ENCODE assay signal across 8 cellular contexts in genomic region chr20:32110173-32110704, GRCh38. TPM values are rescaled to one million over a fixed set of nuclear protein-coding genes. Genes with fewer than 3 reads are reported as not detected.
A peak's percentile ranks its signal among the peaks of the same experiment; 100 is the strongest.
DNase-seq lines count a peak whose midpoint lies in the region; ATAC-seq and TF ChIP-seq lines count a peak whose summit lies in the region.

No MANE protein-coding gene starts in this region.

- ATAC-seq in HG02798 (IDR thresholded peaks at IDR 0.05; ENCODE audit: poor library complexity, unreplicated experiment) (no peak), GM19395 (IDR thresholded peaks at IDR 0.05; ENCODE audit: unreplicated experiment) (no peak)

- H3K27ac Mint-ChIP-seq in activated CD4-positive, alpha-beta T cell treated with anti-CD3 and anti-CD28 coated beads, Interleukin-2, amount 10 ng/mL, durations not matched to agents 24 days and 14 days: peak overlapping the region; percentile 100

- no peaks in the 10 kb centered on the region for H3K9me3 Mint-ChIP-seq in activated CD4-positive, alpha-beta T cell treated with anti-CD3 and anti-CD28 coated beads, Interleukin-2, amount 10 ng/mL, durations not matched to agents 24 days and 14 days

- no peak for DNase-seq in activated CD4-positive, alpha-beta T cell treated with anti-CD3 and anti-CD28 coated beads, Interleukin-2, amount 10 ng/mL, durations not matched to agents 24 days and 14 days
- DNase-seq in activated CD4-positive, alpha-beta T cell treated with anti-CD3 and anti-CD28 coated beads for 48 hours: no peak
- DNase-seq in SJCRH30 (no peak), fibroblast of mammary gland (ENCODE audit: low read depth) (no peak), skeletal muscle cell (ENCODE audit: low read depth) (no peak), hippocampal formation (lab: John Stamatoyannopoulos, UW) (no peak)

- peaks cover 3% of the 10 kb centered on the region for H3K27me3 Mint-ChIP-seq in activated CD4-positive, alpha-beta T cell treated with anti-CD3 and anti-CD28 coated beads, Interleukin-2, amount 10 ng/mL, durations not matched to agents 24 days and 14 days

- 0 out of 2 replicates have a peak, but pooled peaks cover 4% of the 10 kb centered on the region for H3K36me3 ChIP-seq in SJCRH30

- intact Hi-C loops in activated CD4-positive, alpha-beta T cell treated with anti-CD3 and anti-CD28 coated beads, Interleukin-2, amount 10 ng/mL, durations not matched to agents 24 days and 14 days (cut with micrococcal nuclease): no loop called here

- no peaks in the 10 kb centered on the region for H3K9me3 ChIP-seq in SJCRH30 (replicated peaks)

- peaks cover 3% of the 10 kb centered on the region; the same call in 1 of the 2 replicates for H3K4me1 ChIP-seq in SJCRH30

- peaks cover 19% of the 10 kb centered on the region for H3K36me3 Mint-ChIP-seq in activated CD4-positive, alpha-beta T cell treated with anti-CD3 and anti-CD28 coated beads, Interleukin-2, amount 10 ng/mL, durations not matched to agents 24 days and 14 days (ENCODE audit: low read depth)

- H3K27ac ChIP-seq in SJCRH30: peak overlapping the region; percentile 99

- H3K4me3 ChIP-seq in SJCRH30: peak overlapping the region; percentile 94
- H3K4me3 ChIP-seq in fibroblast of mammary gland (ENCODE audit: control insufficient read depth, low read depth, low read length): peak overlapping the region; percentile 82
- peak overlapping the region; percentile 90 for H3K4me3 ChIP-seq in skeletal muscle cell (ENCODE audit: low read depth, low read length)

- peaks cover 34% of the 10 kb centered on the region for H3K4me1 Mint-ChIP-seq in activated CD4-positive, alpha-beta T cell treated with anti-CD3 and anti-CD28 coated beads, Interleukin-2, amount 10 ng/mL, durations not matched to agents 24 days and 14 days

- no peaks in the 10 kb centered on the region for H3K27me3 ChIP-seq in SJCRH30

- TF ChIP-seq CTCF in fibroblast of mammary gland (conservative IDR thresholded peaks at IDR 0.05; ENCODE audit: control insufficient read depth, insufficient read depth, low read depth, low read length): no peak

- H3K4me3 Mint-ChIP-seq in activated CD4-positive, alpha-beta T cell treated with anti-CD3 and anti-CD28 coated beads, Interleukin-2, amount 10 ng/mL, durations not matched to agents 24 days and 14 days: peak overlapping the region; percentile 92

RNA-seq across cellular contexts. Expression of gene TM9SF4, which starts 0.7 kb away (rescaled TPM):
- total RNA-seq in activated CD4-positive, alpha-beta T cell treated with anti-CD3 and anti-CD28 coated beads, Interleukin-2, amount 10 ng/mL, durations not matched to agents 24 days and 14 days: 48.9 and 49.8 TPM in 2 replicates
- 40.0 and 42.6 TPM in 2 replicates for total RNA-seq in SJCRH30 (2014; rRNA removed; shearing (Covaris generic))

RNA-seq across cellular contexts. Expression of gene HCK, which starts 58.2 kb away (rescaled TPM):
- not detected in 2 replicates for total RNA-seq in activated CD4-positive, alpha-beta T cell treated with anti-CD3 and anti-CD28 coated beads, Interleukin-2, amount 10 ng/mL, durations not matched to agents 24 days and 14 days
- total RNA-seq in SJCRH30 (2014; rRNA removed; shearing (Covaris generic)): not detected in 2 replicates
